17 cellular contexts compared by ENCODE assay signal in the genomic region with DNA sequence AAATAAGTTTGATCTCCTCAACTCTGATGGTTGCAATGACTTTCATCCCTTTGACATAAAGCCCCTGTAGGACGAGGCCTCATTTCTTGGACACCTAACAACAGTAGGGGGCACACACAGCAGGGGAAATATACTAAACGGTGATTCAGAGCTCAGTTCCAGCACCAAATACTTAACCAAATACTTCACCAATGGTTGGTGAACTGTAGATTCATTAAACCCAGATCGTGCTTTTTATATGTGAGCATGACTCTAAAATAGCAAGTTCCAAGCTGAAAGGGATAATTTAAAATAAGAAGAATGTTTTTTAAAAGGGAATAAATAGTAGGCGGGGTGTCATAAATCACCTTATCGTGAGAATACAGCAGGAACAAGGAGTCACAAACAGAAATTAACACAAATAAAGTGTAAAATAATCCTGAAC. TPM values are rescaled to one million over a fixed set of nuclear protein-coding genes. Genes with fewer than 3 reads are reported as not detected.
DNase-seq lines count a peak whose midpoint lies in the region; ATAC-seq, FAIRE-seq and TF ChIP-seq lines count a peak whose summit lies in the region.
"Had no signal": no experiment of that assay in that cellular context is flagged by ENCODE, and none has a peak within 500 bp of the region (broad histone marks: within the 10 kb centered on the region; RNA-seq: fewer than 3 reads in every experiment).

No MANE protein-coding gene starts in this region.

- no peaks in the 10 kb centered on the region for H4K20me1 ChIP-seq in IMR-90 (ENCODE audit: insufficient read depth, low read length)
- H4K20me1 ChIP-seq: BLaER1 had no signal

- no peak for TF ChIP-seq POLR2A in IMR-90 (IDR thresholded peaks at IDR 0.05; ENCODE audit: low read depth, low read length)

- POLR2A ChIA-PET in IMR-90 (lab: Charles Lee; ENCODE audit: unreplicated experiment): no interaction called here
- POLR2A ChIA-PET in activated CD4-positive, alpha-beta T cell treated with anti-CD3 and anti-CD28 coated beads, Interleukin-2, amount 10 ng/mL, durations not matched to agents 7 days and 5 days (lab: Charles Lee): no interaction called here
- POLR2A ChIA-PET in CD8-positive, alpha-beta memory T cell (lab: Charles Lee): no interaction called here

- in situ Hi-C loops in IMR-90 (cut with MboI; ENCODE audit: low sequenced_read_pairs): no loop called here

- FAIRE-seq in D721Med (lab: Jason Lieb, UNC): no peak
- FAIRE-seq: endometrium had no signal

- no peaks in the 10 kb centered on the region for H3K4me1 Mint-ChIP-seq in chondrocyte (ENCODE audit: low read depth)
- H3K4me1 Mint-ChIP-seq in activated CD4-positive, alpha-beta T cell treated with anti-CD3 and anti-CD28 coated beads, Interleukin-2, amount 10 ng/mL, durations not matched to agents 7 days and 5 days: no peaks in the 10 kb centered on the region
- H3K4me1 Mint-ChIP-seq in CD8-positive, alpha-beta memory T cell: no peaks in the 10 kb centered on the region
- H3K4me1 Mint-ChIP-seq: WTC11 had no signal

- no peak overlapping the region for H3K27ac ChIP-seq in IMR-90 (ENCODE audit: insufficient read depth, low read length)
- peak overlapping the region; percentile 97 for H3K27ac ChIP-seq in mesenchymal stem cell (ENCODE audit: low read length, poor library complexity, severe bottlenecking)
- H3K27ac ChIP-seq in CD8-positive, alpha-beta memory T cell (ENCODE audit: low read depth, low read length): no peak overlapping the region
- H3K27ac ChIP-seq: BLaER1, gastrocnemius medialis, thoracic aorta had no signal

- no peak overlapping the region for H2BK12ac ChIP-seq in mesenchymal stem cell (ENCODE audit: low read length in 2 of 2)

- H2BK5ac ChIP-seq in IMR-90 (ENCODE audit: low read depth, low read length, poor library complexity, severe bottlenecking) (no peak overlapping the region), mesenchymal stem cell (ENCODE audit: low read depth, low read length, poor library complexity, severe bottlenecking) (peak overlapping the region; percentile 71)

- no peak overlapping the region for H3K4me3 ChIP-seq in IMR-90 (ENCODE audit: insufficient read depth, low read depth, low read length)
- H3K4me3 ChIP-seq in mesenchymal stem cell (ENCODE audit: insufficient read depth in 1 of 2, low read depth in 1 of 2, low read length in 2 of 2): no peak overlapping the region
- no peak overlapping the region for H3K4me3 ChIP-seq in CD8-positive, alpha-beta memory T cell (ENCODE audit: low read length)
- H3K4me3 ChIP-seq: BLaER1, gastrocnemius medialis, thoracic aorta had no signal

- no peaks in the 10 kb centered on the region for H3K79me1 ChIP-seq in IMR-90 (ENCODE audit: low read depth in 1 of 2, low read length in 2 of 2)
- peaks cover 4% of the 10 kb centered on the region for H3K79me1 ChIP-seq in mesenchymal stem cell (replicated peaks; ENCODE audit: low read length, poor library complexity, severe bottlenecking)

- no peak overlapping the region for H3K56ac ChIP-seq in IMR-90 (ENCODE audit: extremely low read depth, insufficient read depth, low read length)

- no peak overlapping the region for H4K8ac ChIP-seq in IMR-90 (ENCODE audit: low read depth in 2 of 2, low read length in 2 of 2)
- no peak overlapping the region for H4K8ac ChIP-seq in mesenchymal stem cell (ENCODE audit: low read length)

- H4K5ac ChIP-seq in IMR-90 (ENCODE audit: low read depth, low read length): no peak overlapping the region

- H2BK20ac ChIP-seq in IMR-90 (ENCODE audit: low read depth, low read length): no peak overlapping the region

- DNase-seq in D721Med (ENCODE audit: insufficient read length, low spot score): no peak
- DNase-seq in IMR-90: peak; percentile 13
- DNase-seq in chondrocyte (ENCODE audit: low spot score): no peak
- no peak for DNase-seq in mesenchymal stem cell
- DNase-seq in activated CD4-positive, alpha-beta T cell treated with anti-CD3 and anti-CD28 coated beads, Interleukin-2, amount 10 ng/mL, durations not matched to agents 7 days and 5 days: no peak
- no peak for DNase-seq in CD8-positive, alpha-beta memory T cell
- DNase-seq: activated naive CD4-positive, alpha-beta T cell treated with anti-CD3 and anti-CD28 coated beads for 36 hours; caudate nucleus; gastrocnemius medialis; islet precursor cell had no signal

- H3K4me3 Mint-ChIP-seq in chondrocyte (ENCODE audit: unreplicated experiment): no peak overlapping the region
- H3K4me3 Mint-ChIP-seq in activated CD4-positive, alpha-beta T cell treated with anti-CD3 and anti-CD28 coated beads, Interleukin-2, amount 10 ng/mL, durations not matched to agents 7 days and 5 days: no peak overlapping the region
- no peak overlapping the region for H3K4me3 Mint-ChIP-seq in CD8-positive, alpha-beta memory T cell
- H3K4me3 Mint-ChIP-seq: activated naive CD4-positive, alpha-beta T cell treated with anti-CD3 and anti-CD28 coated beads for 36 hours; WTC11 had no signal

- H4K91ac ChIP-seq in IMR-90 (ENCODE audit: insufficient read depth, low read depth, low read length): no peak overlapping the region
- H4K91ac ChIP-seq in mesenchymal stem cell (ENCODE audit: low read length): no peak overlapping the region

- H3K23ac ChIP-seq in IMR-90 (ENCODE audit: low read depth, low read length) (no peak overlapping the region), mesenchymal stem cell (ENCODE audit: low read length in 2 of 2) (no peak overlapping the region)

- H2BK15ac ChIP-seq in IMR-90 (ENCODE audit: low read depth, low read length): no peak overlapping the region
- no peak overlapping the region for H2BK15ac ChIP-seq in mesenchymal stem cell (ENCODE audit: low read depth, poor library complexity, severe bottlenecking)

- H2BK120ac ChIP-seq in IMR-90 (ENCODE audit: low read depth, low read length) (no peak overlapping the region), mesenchymal stem cell (ENCODE audit: low read depth, low read length) (no peak overlapping the region)

- no peaks in the 10 kb centered on the region for H3K27me3 Mint-ChIP-seq in chondrocyte (ENCODE audit: low read depth)
- H3K27me3 Mint-ChIP-seq in activated CD4-positive, alpha-beta T cell treated with anti-CD3 and anti-CD28 coated beads, Interleukin-2, amount 10 ng/mL, durations not matched to agents 7 days and 5 days: no peaks in the 10 kb centered on the region
- no peaks in the 10 kb centered on the region for H3K27me3 Mint-ChIP-seq in CD8-positive, alpha-beta memory T cell

- H3K9ac ChIP-seq in IMR-90 (ENCODE audit: low read depth, low read length) (no peak overlapping the region), mesenchymal stem cell (ENCODE audit: low read length) (no peak overlapping the region)
- H3K9ac ChIP-seq: BLaER1 had no signal

- no peaks in the 10 kb centered on the region; the same call in 1 of the 2 replicates for H3K9me1 ChIP-seq in IMR-90 (ENCODE audit: insufficient read depth, low read length)

- TF ChIP-seq CTCF in D721Med (IDR thresholded peaks at IDR 0.05; ENCODE audit: insufficient read depth, missing control alignments): peak; percentile 22
- peak; percentile 28; the same call in 1 of the 2 replicates for TF ChIP-seq CTCF in IMR-90 (conservative IDR thresholded peaks at IDR 0.05; ENCODE audit: low read depth, low read length)
- peak; percentile 37 for TF ChIP-seq CTCF in chondrocyte (IDR thresholded peaks at IDR 0.05)

- H3K27me3 ChIP-seq in IMR-90 (ENCODE audit: control insufficient read depth, insufficient read depth, low read length): no peaks in the 10 kb centered on the region
- no peaks in the 10 kb centered on the region for H3K27me3 ChIP-seq in mesenchymal stem cell (ENCODE audit: control insufficient read depth in 1 of 2, insufficient read depth in 1 of 2, low read length in 2 of 2)
- H3K27me3 ChIP-seq in CD8-positive, alpha-beta memory T cell (ENCODE audit: insufficient read depth, low read length, poor library complexity, severe bottlenecking): no peaks in the 10 kb centered on the region
- H3K27me3 ChIP-seq: BLaER1, gastrocnemius medialis had no signal

- no TSS peak for BruUV-seq in IMR-90 (replicated peaks; lab: Mats Ljungman, UMichigan)

- H3K4me2 ChIP-seq in IMR-90 (ENCODE audit: low read depth, low read length) (no peak overlapping the region), mesenchymal stem cell (ENCODE audit: low read length, poor library complexity, severe bottlenecking) (no peak overlapping the region)
- H3K4me2 ChIP-seq: BLaER1 had no signal

- intact Hi-C loops in IMR-90 (cut with micrococcal nuclease): no loop called here

- H3K36me3 ChIP-seq in IMR-90 (ENCODE audit: control insufficient read depth, insufficient read depth, low read length) (peaks cover 20% of the 10 kb centered on the region), mesenchymal stem cell (ENCODE audit: control insufficient read depth in 1 of 2, insufficient read depth in 2 of 2, low read depth in 1 of 2, low read length in 2 of 2) (peaks cover 7 to 89% of the 10 kb centered on the region in 2 experiments)
- peaks cover 33% of the 10 kb centered on the region for H3K36me3 ChIP-seq in CD8-positive, alpha-beta memory T cell (ENCODE audit: insufficient read depth, low read length)

- dilution Hi-C loops in IMR-90 (cut with HindIII; ENCODE audit: low sequenced_read_pairs, unreplicated experiment): no loop called here

- peaks cover 26% of the 10 kb centered on the region for H3K36me3 Mint-ChIP-seq in chondrocyte (ENCODE audit: low read depth)
- peaks cover 19% of the 10 kb centered on the region for H3K36me3 Mint-ChIP-seq in activated CD4-positive, alpha-beta T cell treated with anti-CD3 and anti-CD28 coated beads, Interleukin-2, amount 10 ng/mL, durations not matched to agents 7 days and 5 days (ENCODE audit: low read depth)
- peaks cover 14 to 83% (median 28%) of the 10 kb centered on the region in 3 donors for H3K36me3 Mint-ChIP-seq in CD8-positive, alpha-beta memory T cell

- H2AK5ac ChIP-seq in IMR-90 (ENCODE audit: low read depth, low read length) (no peak overlapping the region), mesenchymal stem cell (ENCODE audit: low read length, severe bottlenecking) (peak overlapping the region; percentile 33)

- peak; percentile 38 for TF ChIP-seq RAD21 in IMR-90 (IDR thresholded peaks at IDR 0.05; ENCODE audit: low read length)

- H3K9me3 ChIP-seq in IMR-90 (ENCODE audit: control insufficient read depth, insufficient read depth, low read length): no peaks in the 10 kb centered on the region
- H3K9me3 ChIP-seq in mesenchymal stem cell (ENCODE audit: control insufficient read depth, low read length): no peaks in the 10 kb centered on the region
- H3K9me3 ChIP-seq in CD8-positive, alpha-beta memory T cell (ENCODE audit: low read length): no peaks in the 10 kb centered on the region
- H3K9me3 ChIP-seq: BLaER1, gastrocnemius medialis, thoracic aorta had no signal

- CTCF ChIA-PET in IMR-90 (lab: Yijun Ruan, JAX): interaction anchor here (0.5 to 1.0 kb wide), 2 partner anchors 9 to 363 kb away, joined by 3 read pairs; no protein-coding TSS in a partner anchor
- CTCF ChIA-PET in activated CD4-positive, alpha-beta T cell treated with anti-CD3 and anti-CD28 coated beads, Interleukin-2, amount 10 ng/mL, durations not matched to agents 7 days and 5 days (lab: Charles Lee): no interaction called here
- CTCF ChIA-PET in CD8-positive, alpha-beta memory T cell (lab: Charles Lee): interaction anchor here (1.1 kb wide), 1 partner anchor 71 kb away, joined by 3 read pairs; no protein-coding TSS in a partner anchor

- no peak overlapping the region for H3K27ac Mint-ChIP-seq in chondrocyte (ENCODE audit: unreplicated experiment)
- H3K27ac Mint-ChIP-seq in activated CD4-positive, alpha-beta T cell treated with anti-CD3 and anti-CD28 coated beads, Interleukin-2, amount 10 ng/mL, durations not matched to agents 7 days and 5 days: no peak overlapping the region
- no peak overlapping the region for H3K27ac Mint-ChIP-seq in CD8-positive, alpha-beta memory T cell
- H3K27ac Mint-ChIP-seq: activated naive CD4-positive, alpha-beta T cell treated with anti-CD3 and anti-CD28 coated beads for 36 hours; WTC11 had no signal

- H3K14ac ChIP-seq in IMR-90 (replicated peaks; ENCODE audit: low read depth, low read length): no peak overlapping the region
- H3K14ac ChIP-seq in mesenchymal stem cell (ENCODE audit: low read length in 2 of 2): no peak overlapping the region

- ATAC-seq in IMR-90 (ENCODE audit: low read depth) (peak; percentile 27; the same call in 1 of the 2 replicates), HG03460 (IDR thresholded peaks at IDR 0.05; ENCODE audit: unreplicated experiment) (no peak), GM18870 (IDR thresholded peaks at IDR 0.05; ENCODE audit: unreplicated experiment) (no peak)
- ATAC-seq: gastrocnemius medialis, WTC11 had no signal

- WGBS in IMR-90 (ENCODE audit: extremely low coverage in 2 of 2, insufficient read length in 1 of 2), 2 experiments: no CpG with 5 or more reads among the region's 5 CpGs
- 91% methylated on average over 5 of the region's 5 CpGs for WGBS in mesenchymal stem cell

- H2AK9ac ChIP-seq in IMR-90 (replicated peaks; ENCODE audit: low read depth, low read length, poor library complexity): no peak overlapping the region

- H2AFZ ChIP-seq in IMR-90 (replicated peaks; ENCODE audit: low read length, poor library complexity) (no peak overlapping the region), mesenchymal stem cell (ENCODE audit: low read depth, low read length) (no peak overlapping the region)

- no peaks in the 10 kb centered on the region for H3K9me3 Mint-ChIP-seq in chondrocyte (ENCODE audit: low read depth)
- no peaks in the 10 kb centered on the region for H3K9me3 Mint-ChIP-seq in activated CD4-positive, alpha-beta T cell treated with anti-CD3 and anti-CD28 coated beads, Interleukin-2, amount 10 ng/mL, durations not matched to agents 7 days and 5 days
- no peaks in the 10 kb centered on the region for H3K9me3 Mint-ChIP-seq in CD8-positive, alpha-beta memory T cell
- H3K9me3 Mint-ChIP-seq: activated naive CD4-positive, alpha-beta T cell treated with anti-CD3 and anti-CD28 coated beads for 36 hours; WTC11 had no signal

- no peak overlapping the region for H3K18ac ChIP-seq in IMR-90 (ENCODE audit: low read depth, low read length)
- H3K18ac ChIP-seq in mesenchymal stem cell (ENCODE audit: low read depth in 1 of 2, low read length in 2 of 2): no peak overlapping the region

- H3K4me1 ChIP-seq in IMR-90 (ENCODE audit: control insufficient read depth, insufficient read depth, low read length) (no peaks in the 10 kb centered on the region), mesenchymal stem cell (ENCODE audit: control insufficient read depth, insufficient read depth, low read depth, low read length) (peaks cover 9% of the 10 kb centered on the region)
- H3K4me1 ChIP-seq in CD8-positive, alpha-beta memory T cell (ENCODE audit: insufficient read depth, low read length): no peaks in the 10 kb centered on the region
- H3K4me1 ChIP-seq: BLaER1, gastrocnemius medialis had no signal

- H3K4ac ChIP-seq in IMR-90 (ENCODE audit: low read depth, low read length) (no peak overlapping the region), mesenchymal stem cell (ENCODE audit: low read depth in 1 of 2, low read length in 2 of 2) (no peak overlapping the region)

RNA-seq across cellular contexts. Expression of gene ATG2B, which starts 53.2 kb away (rescaled TPM):
- total RNA-seq in IMR-90 (2012; rRNA removed): 20.6 and 22.0 TPM in 2 replicates
- 6.1 and 6.9 TPM in 2 replicates for polyA plus RNA-seq in IMR-90 (2012; rRNA removed)
- 1.8 and 2.9 TPM in 2 replicates for polyA plus RNA-seq in IMR-90 (2012; cell fraction: cytosol; rRNA removed)
- 4.7 and 21.1 TPM in 2 replicates for polyA plus RNA-seq in IMR-90 (2012; cell fraction: nucleus; rRNA removed; ENCODE audit: low replicate concordance)
- total RNA-seq in chondrocyte: 17.0 to 18.1 TPM (median 17.8 TPM) in 3 replicates
- polyA plus RNA-seq in mesenchymal stem cell (2013, experiment 1 of 2): 7.2 TPM
- polyA plus RNA-seq in mesenchymal stem cell (2013, experiment 2 of 2): 7.5 TPM
- 10 to 100 TPM; 17.2 to 18.9 TPM for total RNA-seq in activated CD4-positive, alpha-beta T cell treated with anti-CD3 and anti-CD28 coated beads, Interleukin-2, amount 10 ng/mL, durations not matched to agents 7 days and 5 days
- 10 to 100 TPM; 17.4 to 19.8 TPM for total RNA-seq in CD8-positive, alpha-beta memory T cell
- 2.6 TPM for polyA plus RNA-seq in CD8-positive, alpha-beta memory T cell

RNA-seq across cellular contexts. Expression of gene GSKIP, which starts 53.4 kb away (rescaled TPM):
- total RNA-seq in IMR-90 (2012; rRNA removed): 22.0 and 34.7 TPM in 2 replicates
- polyA plus RNA-seq in IMR-90 (2012; rRNA removed): 9.4 and 11.7 TPM in 2 replicates
- 1.6 and 2.8 TPM in 2 replicates for polyA plus RNA-seq in IMR-90 (2012; cell fraction: cytosol; rRNA removed)
- 0.50 and 4.1 TPM in 2 replicates for polyA plus RNA-seq in IMR-90 (2012; cell fraction: nucleus; rRNA removed; ENCODE audit: low replicate concordance)
- 15.0 to 22.4 TPM (median 19.4 TPM) in 3 replicates for total RNA-seq in chondrocyte
- 20.2 TPM for polyA plus RNA-seq in mesenchymal stem cell (2013, experiment 1 of 2)
- 22.0 TPM for polyA plus RNA-seq in mesenchymal stem cell (2013, experiment 2 of 2)
- total RNA-seq in activated CD4-positive, alpha-beta T cell treated with anti-CD3 and anti-CD28 coated beads, Interleukin-2, amount 10 ng/mL, durations not matched to agents 7 days and 5 days: 10 to 100 TPM; 17.3 to 23.9 TPM
- total RNA-seq in CD8-positive, alpha-beta memory T cell: 10 to 100 TPM; 23.7 to 24.6 TPM
- polyA plus RNA-seq in CD8-positive, alpha-beta memory T cell: 30.5 TPM

RNA-seq across cellular contexts. Expression of gene BDKRB1, which starts 53.9 kb away (rescaled TPM):
- total RNA-seq in IMR-90 (2012; rRNA removed) (51.4 and 56.5 TPM in 2 replicates), chondrocyte (not detected in 3 replicates)
- 130 and 142 TPM in 2 replicates for polyA plus RNA-seq in IMR-90 (2012; rRNA removed)
- 48.1 and 276 TPM in 2 replicates for polyA plus RNA-seq in IMR-90 (2012; cell fraction: cytosol; rRNA removed)
- polyA plus RNA-seq in IMR-90 (2012; cell fraction: nucleus; rRNA removed; ENCODE audit: low replicate concordance): 226 and 290 TPM in 2 replicates
- 18.7 TPM for polyA plus RNA-seq in mesenchymal stem cell (2013, experiment 1 of 2)
- 18.7 TPM for polyA plus RNA-seq in mesenchymal stem cell (2013, experiment 2 of 2)
- total RNA-seq in activated CD4-positive, alpha-beta T cell treated with anti-CD3 and anti-CD28 coated beads, Interleukin-2, amount 10 ng/mL, durations not matched to agents 7 days and 5 days: not detected
- not detected for total RNA-seq in CD8-positive, alpha-beta memory T cell
- not detected for polyA plus RNA-seq in CD8-positive, alpha-beta memory T cell
- total RNA-seq: activated naive CD4-positive, alpha-beta T cell treated with anti-CD3 and anti-CD28 coated beads for 36 hours; gastrocnemius medialis; pulmonary artery endothelial cell had no signal

Comparison
In these comparisons a context has a peak if more than half of its experiments do, and no peak if none do; other contexts are left out.
1. RNA of gene BDKRB1, which starts 53.9 kb away (total RNA-seq): 51.4 to 56.5 TPM in IMR-90; not detected in chondrocyte, not detected in activated CD4-positive, alpha-beta T cell treated with anti-CD3 and anti-CD28 coated beads, Interleukin-2, amount 10 ng/mL, durations not matched to agents 7 days and 5 days and not detected in CD8-positive, alpha-beta memory T cell; every median in the first group is over 10 times any median in the second.
2. Peak in every context shown above with its lines, with median percentiles within 50 percentile points of each other: CTCF ChIP-seq.